Comparison of ENCODE assay signal across 1 cellular context in the genomic region with DNA sequence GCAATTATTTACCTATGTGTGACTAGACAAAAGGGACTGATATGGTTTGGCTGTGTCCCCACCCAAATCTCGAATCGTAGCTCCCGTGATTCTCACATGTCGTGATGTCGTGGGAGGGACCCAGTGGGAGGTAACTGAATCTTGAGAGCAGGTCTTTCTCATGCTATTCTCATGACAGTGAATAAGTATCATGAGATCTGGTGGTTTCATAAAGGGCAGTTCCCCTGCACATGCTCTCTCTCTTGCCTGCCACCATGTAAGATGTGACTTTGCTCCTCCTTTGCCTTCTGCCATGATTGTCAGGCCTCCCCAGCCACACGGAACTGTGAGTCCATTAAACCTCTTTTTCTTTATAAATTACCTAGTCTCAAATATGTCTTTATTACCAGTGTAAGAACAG.
A peak's percentile ranks its signal among the peaks of the same experiment; 100 is the strongest.
TF ChIP-seq lines count a peak whose summit lies in the region.

No MANE protein-coding gene starts in this region.

TF ChIP-seq in K562, 482 proteins besides CTCF, POLR2A, EP300 and RAD21:
- TF ChIP-seq ZNF431 (CRISPR knock-in tag; IDR thresholded peaks at IDR 0.05) (peak; percentile 74), TRIM28 (IDR thresholded peaks at IDR 0.05) (0 out of 2 replicates have a peak, but pooled peaks have one; percentile 24), TRIM24 (IDR thresholded peaks at IDR 0.05) (0 out of 4 replicates have a peak, but pooled peaks of 1 of the 2 experiments have one; percentile 11)
- TF ChIP-seq, protein P1, sequence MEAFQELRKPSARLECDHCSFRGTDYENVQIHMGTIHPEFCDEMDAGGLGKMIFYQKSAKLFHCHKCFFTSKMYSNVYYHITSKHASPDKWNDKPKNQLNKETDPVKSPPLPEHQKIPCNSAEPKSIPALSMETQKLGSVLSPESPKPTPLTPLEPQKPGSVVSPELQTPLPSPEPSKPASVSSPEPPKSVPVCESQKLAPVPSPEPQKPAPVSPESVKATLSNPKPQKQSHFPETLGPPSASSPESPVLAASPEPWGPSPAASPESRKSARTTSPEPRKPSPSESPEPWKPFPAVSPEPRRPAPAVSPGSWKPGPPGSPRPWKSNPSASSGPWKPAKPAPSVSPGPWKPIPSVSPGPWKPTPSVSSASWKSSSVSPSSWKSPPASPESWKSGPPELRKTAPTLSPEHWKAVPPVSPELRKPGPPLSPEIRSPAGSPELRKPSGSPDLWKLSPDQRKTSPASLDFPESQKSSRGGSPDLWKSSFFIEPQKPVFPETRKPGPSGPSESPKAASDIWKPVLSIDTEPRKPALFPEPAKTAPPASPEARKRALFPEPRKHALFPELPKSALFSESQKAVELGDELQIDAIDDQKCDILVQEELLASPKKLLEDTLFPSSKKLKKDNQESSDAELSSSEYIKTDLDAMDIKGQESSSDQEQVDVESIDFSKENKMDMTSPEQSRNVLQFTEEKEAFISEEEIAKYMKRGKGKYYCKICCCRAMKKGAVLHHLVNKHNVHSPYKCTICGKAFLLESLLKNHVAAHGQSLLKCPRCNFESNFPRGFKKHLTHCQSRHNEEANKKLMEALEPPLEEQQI (IDR thresholded peaks at IDR 0.05): 0 out of 2 replicates have a peak, but pooled peaks have one; percentile 53
TF ChIP-seq in K562: peak in this region for 4; not testable (repeated sequence) for 478.
